In the genomic region with DNA sequence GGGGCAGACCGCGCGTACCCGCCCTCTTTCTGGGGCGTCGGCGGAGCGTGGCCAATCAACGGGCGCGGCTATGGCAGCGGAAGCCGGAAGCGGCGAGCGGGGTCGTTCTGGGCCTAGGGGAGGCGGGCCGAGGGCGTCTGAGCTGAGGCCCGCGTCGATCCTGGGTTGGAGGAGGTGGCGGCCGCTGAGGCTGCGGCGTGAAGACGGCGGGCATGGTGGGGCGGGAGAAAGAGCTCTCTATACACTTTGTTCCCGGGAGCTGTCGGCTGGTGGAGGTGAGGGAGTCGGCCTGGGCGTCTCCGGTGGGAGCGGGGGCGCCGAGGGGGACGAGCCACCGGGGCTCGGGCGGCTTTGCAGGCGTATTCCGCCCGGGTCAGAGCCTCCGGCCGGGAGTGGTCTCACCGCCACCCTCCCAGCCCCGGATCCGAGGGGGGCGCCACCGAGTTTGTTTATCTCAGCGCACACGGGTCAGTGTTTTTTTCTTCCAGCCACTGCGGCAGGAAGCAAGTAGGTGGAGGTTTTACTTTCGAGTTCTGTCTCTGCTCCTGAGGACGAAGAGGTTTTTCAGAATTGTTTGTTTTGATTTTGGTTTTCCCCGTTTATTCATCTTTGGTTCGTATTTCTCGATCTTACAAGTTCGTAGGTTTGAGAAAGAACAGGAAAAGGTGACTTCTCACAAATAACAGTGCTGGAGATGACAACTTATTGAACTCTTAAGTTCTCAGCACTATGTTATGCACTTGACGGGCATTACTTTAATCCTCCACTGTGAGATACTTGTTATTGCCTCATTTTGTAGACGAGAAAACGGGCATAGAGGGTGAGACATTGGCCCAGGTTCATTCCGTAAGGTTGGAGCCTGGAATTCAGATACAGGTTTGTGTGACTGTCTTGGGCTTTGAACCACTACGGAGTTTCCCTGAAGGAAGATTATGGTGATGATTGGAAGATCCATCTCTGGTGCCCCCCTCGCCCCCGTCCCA, we compare ENCODE assay signal across 8 cellular contexts. TPM values are rescaled to one million over a fixed set of nuclear protein-coding genes. Genes with fewer than 3 reads are reported as not detected.
A peak's percentile ranks its signal among the peaks of the same experiment; 100 is the strongest.
DNase-seq lines count a peak whose midpoint lies in the region; ATAC-seq and TF ChIP-seq lines count a peak whose summit lies in the region.

Gene MAT2B (plus strand): TSS at position 145 of the 983 bp plus-strand sequence. CDS start 68 bp downstream, at position 213.

- H3K27ac ChIP-seq in osteoblast (ENCODE audit: low read depth, low read length) (peak within 1 kb of the TSS; percentile 89), thoracic aorta (peak within 1 kb of the TSS; percentile 92 to 96)

- peaks cover 62% of the 10 kb centered on the region for H3K4me1 ChIP-seq in osteoblast (ENCODE audit: insufficient read depth, low read length)
- H3K4me1 ChIP-seq in thoracic aorta (ENCODE audit: control insufficient read depth in 1 of 2, low read depth in 2 of 2), result peaks cover 37 to 53% of the 10 kb centered on the region in 2 donors

- peak within 1 kb of the TSS; percentile 95 for H2AFZ ChIP-seq in osteoblast (ENCODE audit: low read length)

- H3K9me3 ChIP-seq in osteoblast (ENCODE audit: low read depth, low read length) (no peaks in the 10 kb centered on the region), thoracic aorta (no peaks in the 10 kb centered on the region)

- peak within 1 kb of the TSS; percentile 93 for H3K4me3 ChIP-seq in GM12864 (ENCODE audit: low read depth, low read length)
- H3K4me3 ChIP-seq in osteoblast (ENCODE audit: insufficient read depth, low read length), result peak within 1 kb of the TSS; percentile 87
- peak within 1 kb of the TSS; percentile 87 for H3K4me3 ChIP-seq in thoracic aorta

- no peaks in the 10 kb centered on the region for H3K9me3 Mint-ChIP-seq in activated naive CD4-positive, alpha-beta T cell treated with anti-CD3 and anti-CD28 coated beads, Interleukin-2, amount 50 U/mL, for 72 hours

- ATAC-seq in HG02623 (IDR thresholded peaks at IDR 0.05; ENCODE audit: unreplicated experiment) (peak; percentile 86), thoracic aorta (ENCODE audit: insufficient number of reproducible peaks, low FRiP score, low read depth) (peak; percentile 85)
- ATAC-seq in activated naive CD4-positive, alpha-beta T cell treated with anti-CD3 and anti-CD28 coated beads, Interleukin-2, amount 50 U/mL, for 72 hours, result peak; percentile 87 to 88

- H3K36me3 ChIP-seq in osteoblast (ENCODE audit: insufficient read depth, low read length) (no peaks in the 10 kb centered on the region), thoracic aorta (no peaks in the 10 kb centered on the region)

- TF ChIP-seq CTCF in GM12864 (IDR thresholded peaks at IDR 0.05; ENCODE audit: low read depth, low read length, missing control alignments) (peak; percentile 53), osteoblast (IDR thresholded peaks at IDR 0.05; ENCODE audit: extremely low read depth, low read depth, low read length) (peak; percentile 49), thoracic aorta (IDR thresholded peaks at IDR 0.05) (peak; percentile 39)

- peaks cover 53% of the 10 kb centered on the region for H3K79me2 ChIP-seq in osteoblast (ENCODE audit: insufficient read depth, low read length)

- DNase-seq in GM12864 (ENCODE audit: low read depth), result peak; percentile 80
- DNase-seq in NCI-H1092 treated with DMSO at 0.1 percent for 48 hours (lab: John Stamatoyannopoulos, UW), result peak; percentile 87
- DNase-seq in SKM-1 (lab: John Stamatoyannopoulos, UW; ENCODE audit: unreplicated experiment), result peak; percentile 87
- peak; percentile 93 to 95 for DNase-seq in activated naive CD4-positive, alpha-beta T cell treated with anti-CD3 and anti-CD28 coated beads, Interleukin-2, amount 50 U/mL, for 72 hours (ENCODE audit: low spot score in 2 of 2)
- peak; percentile 52 for DNase-seq in glomerular endothelial cell (ENCODE audit: extremely low read depth, low read depth, low spot score)
- DNase-seq in osteoblast (ENCODE audit: insufficient read length, low spot score, missing footprints), result peak; percentile 95
- peak; percentile 78 for DNase-seq in thoracic aorta (ENCODE audit: low spot score)

- H3K27me3 ChIP-seq in osteoblast (ENCODE audit: insufficient read depth, low read length) (no peaks in the 10 kb centered on the region), thoracic aorta (replicated peaks; ENCODE audit: insufficient read depth) (no peaks in the 10 kb centered on the region)

- peak within 1 kb of the TSS; percentile 99 to 100 for H3K27ac Mint-ChIP-seq in activated naive CD4-positive, alpha-beta T cell treated with anti-CD3 and anti-CD28 coated beads, Interleukin-2, amount 50 U/mL, for 72 hours

- H3K36me3 Mint-ChIP-seq in activated naive CD4-positive, alpha-beta T cell treated with anti-CD3 and anti-CD28 coated beads, Interleukin-2, amount 50 U/mL, for 72 hours, result peaks cover 11 to 15% of the 10 kb centered on the region in 2 donors

- peak within 1 kb of the TSS; percentile 99 for H3K4me2 ChIP-seq in osteoblast (ENCODE audit: insufficient read depth, low read length)

- peaks cover 12% of the 10 kb centered on the region for H4K20me1 ChIP-seq in osteoblast (ENCODE audit: insufficient read depth, low read length)

RNA-seq across cellular contexts. Expression of gene MAT2B, which starts in this region (rescaled TPM):
- total RNA-seq in activated naive CD4-positive, alpha-beta T cell treated with anti-CD3 and anti-CD28 coated beads, Interleukin-2, amount 50 U/mL, for 72 hours, result 10 to 100 TPM; 80.9 to 97.6 TPM
- 58.4 and 82.4 TPM in 2 replicates for total RNA-seq in glomerular endothelial cell
- 46.7 and 52.2 TPM in 2 replicates for total RNA-seq in osteoblast
- total RNA-seq in thoracic aorta, result 10 to 100 TPM; 51.6 to 52.3 TPM

Comparison
In these comparisons a context has a peak if more than half of its experiments do, and no peak if none do; other contexts are left out.
1. Peak in every context shown above with its lines: DNase-seq, ATAC-seq, H3K4me3 ChIP-seq and H3K27ac ChIP-seq.